14 cellular contexts compared by ENCODE assay signal in the genomic region with DNA sequence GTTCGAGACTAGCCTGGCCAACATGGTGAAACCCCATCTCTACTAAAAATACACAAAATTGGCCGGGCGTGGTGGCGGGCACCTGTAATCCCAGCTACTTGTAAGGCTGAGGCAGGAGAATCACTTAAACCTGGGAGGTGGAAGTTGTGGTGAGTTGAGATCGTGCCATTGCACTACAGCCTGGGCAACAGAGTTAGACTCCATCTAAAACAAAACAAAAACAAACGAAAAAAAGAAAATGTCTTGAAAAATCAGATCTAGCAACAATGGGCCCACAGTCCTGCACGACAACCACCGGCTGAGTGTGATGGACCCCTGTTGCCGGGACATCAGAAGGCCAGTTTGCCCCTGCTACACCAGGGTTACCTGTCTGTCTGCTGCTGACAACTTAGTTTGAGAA. TPM values are rescaled to one million over a fixed set of nuclear protein-coding genes. Genes with fewer than 3 reads are reported as not detected.
DNase-seq lines count a peak whose midpoint lies in the region; ATAC-seq, FAIRE-seq and TF ChIP-seq lines count a peak whose summit lies in the region.
"Had no signal": no experiment of that assay in that cellular context is flagged by ENCODE, and none has a peak within 500 bp of the region (broad histone marks: within the 10 kb centered on the region; RNA-seq: fewer than 3 reads in every experiment).

No MANE protein-coding gene starts in this region.

- CTCF ChIA-PET in HepG2 (lab: Yijun Ruan, JAX; ENCODE audit: low intra/inter-chr PET ratio, low total read pairs) = no interaction called here

- ATAC-seq in HepG2 (no peak), right lobe of liver (no peak)

- H3K4me1 Mint-ChIP-seq in astrocyte (ENCODE audit: low read depth, unreplicated experiment) = peaks cover 12% of the 10 kb centered on the region

- BruUV-seq in HepG2 (replicated peaks; lab: Mats Ljungman, UMichigan) = no TSS peak

- TF ChIP-seq EP300 in HepG2 (IDR thresholded peaks at IDR 0.05; ENCODE audit: low read depth in 2 of 2, low read length in 2 of 2) (no peak), HepG2 (CRISPR knock-in tag; IDR thresholded peaks at IDR 0.05; ENCODE audit: borderline replicate concordance) (no peak), sigmoid colon (IDR thresholded peaks at IDR 0.05) (no peak)

- TF ChIP-seq POLR2A in HepG2 (IDR thresholded peaks at IDR 0.05; ENCODE audit: insufficient read depth in 1 of 2, low read depth in 2 of 2, low read length in 2 of 2) (no peak), right lobe of liver (IDR thresholded peaks at IDR 0.05) (no peak), sigmoid colon (IDR thresholded peaks at IDR 0.05) (no peak)

- H4K20me1 ChIP-seq in HepG2 (ENCODE audit: insufficient read depth, low read length) = no peaks in the 10 kb centered on the region
- H4K20me1 ChIP-seq in astrocyte (ENCODE audit: insufficient read depth, low read length) = no peaks in the 10 kb centered on the region
- H4K20me1 ChIP-seq: BLaER1 treated with 17β-estradiol and CSF1 and Interleukin-3, amounts not matched to agents 10 nM and 100 nM had no signal

- no peak overlapping the region for H3K4me2 ChIP-seq in HepG2 (ENCODE audit: low read depth, low read length)
- H3K4me2 ChIP-seq in astrocyte (ENCODE audit: low read length) = no peak overlapping the region

- H3K79me2 ChIP-seq in HepG2 (ENCODE audit: insufficient read depth, low read length) (peaks cover 18% of the 10 kb centered on the region), astrocyte (ENCODE audit: insufficient read depth, low read length) (peaks cover 6% of the 10 kb centered on the region)

- WGBS in HepG2 (ENCODE audit: low lambda C conversion rate) = 93% methylated on average over 9 of the region's 9 CpGs
- WGBS in right lobe of liver (ENCODE audit: insufficient coverage, low coverage, low lambda C conversion rate, missing lambda C conversion rate) = 74% methylated on average over 4 of the region's 9 CpGs
- 94% methylated on average over 9 of the region's 9 CpGs for whole genome bisulfite sequencing in sigmoid colon, 2 donors

- FAIRE-seq in HepG2 (lab: Jason Lieb, UNC) = no peak
- FAIRE-seq in astrocyte (lab: Jason Lieb, UNC) = no peak
- FAIRE-seq: H54 had no signal

- H3K9ac ChIP-seq in HepG2 (ENCODE audit: insufficient read depth, low read depth, low read length) (no peak overlapping the region; the same call in 1 of the 2 replicates), astrocyte (ENCODE audit: low read length) (no peak overlapping the region)
- H3K9ac ChIP-seq: BLaER1 treated with 17β-estradiol and CSF1 and Interleukin-3, amounts not matched to agents 10 nM and 100 nM had no signal

- H3K4me1 ChIP-seq in HepG2 (ENCODE audit: insufficient read depth, low read length) = peaks cover 56% of the 10 kb centered on the region
- peaks cover 0 to 7% (median 3%) of the 10 kb centered on the region in 4 donors for H3K4me1 ChIP-seq in right lobe of liver
- H3K4me1 ChIP-seq in astrocyte (ENCODE audit: insufficient read depth, low read length) = peaks cover 6% of the 10 kb centered on the region
- H3K4me1 ChIP-seq in sigmoid colon = peaks cover 0 to 16% (median 10%) of the 10 kb centered on the region in 4 donors
- peaks cover 3% of the 10 kb centered on the region for H3K4me1 ChIP-seq in effector memory CD4-positive, alpha-beta T cell (ENCODE audit: control insufficient read depth, insufficient read depth, low read length, poor library complexity, severe bottlenecking)

- no peak overlapping the region for H3K27ac ChIP-seq in HepG2 (ENCODE audit: extremely low read length, insufficient read depth, low read length)
- no peak overlapping the region for H3K27ac ChIP-seq in right lobe of liver
- H3K27ac ChIP-seq in astrocyte (ENCODE audit: low read depth, low read length) = no peak overlapping the region
- no peak overlapping the region for H3K27ac ChIP-seq in sigmoid colon
- no peak overlapping the region for H3K27ac ChIP-seq in effector memory CD4-positive, alpha-beta T cell (ENCODE audit: insufficient read depth, low read length, poor library complexity, severe bottlenecking)

- no peak overlapping the region for H3K4me3 Mint-ChIP-seq in astrocyte (ENCODE audit: unreplicated experiment)

- H3K36me3 ChIP-seq in HepG2 (replicated peaks in 1 of 2; ENCODE audit: control insufficient read depth in 1 of 2, insufficient read depth in 2 of 2, low read length in 2 of 2) = no peaks in the 10 kb centered on the region
- no peaks in the 10 kb centered on the region for H3K36me3 ChIP-seq in right lobe of liver
- H3K36me3 ChIP-seq in astrocyte (ENCODE audit: insufficient read depth, low read length) = no peaks in the 10 kb centered on the region
- no peaks in the 10 kb centered on the region for H3K36me3 ChIP-seq in sigmoid colon
- H3K36me3 ChIP-seq in effector memory CD4-positive, alpha-beta T cell (ENCODE audit: control insufficient read depth, insufficient read depth, low read length) = no peaks in the 10 kb centered on the region
- H3K36me3 ChIP-seq: BLaER1 treated with 17β-estradiol and CSF1 and Interleukin-3, amounts not matched to agents 10 nM and 100 nM had no signal

- no peak overlapping the region for H2AFZ ChIP-seq in HepG2 (ENCODE audit: low read length)
- no peak overlapping the region for H2AFZ ChIP-seq in astrocyte (ENCODE audit: low read depth, low read length)

- H3K36me3 Mint-ChIP-seq in astrocyte (ENCODE audit: low read depth, unreplicated experiment) = peaks cover 4% of the 10 kb centered on the region
- H3K36me3 Mint-ChIP-seq: CD4-positive, CD25-positive, alpha-beta regulatory T cell; IgD-negative memory B cell had no signal

- H3K27ac Mint-ChIP-seq in astrocyte (ENCODE audit: unreplicated experiment) = peak overlapping the region; percentile 41

- in situ Hi-C loops in HepG2 (cut with HindIII; ENCODE audit: extremely low pct_ligation_motif_present, low pct_unique_long_range_greater_than_20kb) = no loop called here

- H3K4me3 ChIP-seq in HepG2 (replicated peaks in 1 of 3; ENCODE audit: insufficient read depth in 1 of 3, low read depth in 2 of 3, low read length in 3 of 3) (no peak overlapping the region), right lobe of liver (no peak overlapping the region), astrocyte (ENCODE audit: insufficient read depth, low read depth, low read length) (no peak overlapping the region), sigmoid colon (no peak overlapping the region)
- H3K4me3 ChIP-seq in effector memory CD4-positive, alpha-beta T cell (ENCODE audit: insufficient read depth, low read depth, low read length, poor library complexity, severe bottlenecking) = no peak overlapping the region
- H3K4me3 ChIP-seq: BLaER1 treated with 17β-estradiol and CSF1 and Interleukin-3, amounts not matched to agents 10 nM and 100 nM had no signal

- H3K27me3 Mint-ChIP-seq in astrocyte (ENCODE audit: low read depth, unreplicated experiment) = no peaks in the 10 kb centered on the region
- H3K27me3 Mint-ChIP-seq: CD4-positive, CD25-positive, alpha-beta regulatory T cell; IgD-negative memory B cell had no signal

- TF ChIP-seq CTCF in HepG2 (CRISPR knock-in tag; IDR thresholded peaks at IDR 0.05) (no peak), right lobe of liver (IDR thresholded peaks at IDR 0.05) (no peak), astrocyte (IDR thresholded peaks at IDR 0.05; ENCODE audit: insufficient read depth, low read depth, low read length) (no peak), sigmoid colon (IDR thresholded peaks at IDR 0.05) (no peak)

- no peak for TF ChIP-seq RAD21 in HepG2 (CRISPR knock-in tag; IDR thresholded peaks at IDR 0.05)

- DNase-seq in HepG2 (ENCODE audit: low spot score) = no peak
- no peak for DNase-seq in right lobe of liver
- DNase-seq in astrocyte (ENCODE audit: low read depth) = no peak
- peak; percentile 66 for DNase-seq in posterior vena cava (ENCODE audit: low spot score)
- DNase-seq in sigmoid colon = no peak
- DNase-seq in superior temporal gyrus (ENCODE audit: extremely low spot score) = no peak
- no peak for DNase-seq in effector memory CD4-positive, alpha-beta T cell
- DNase-seq: ACHN, Calu3, DMS 273 treated with DMSO at 0.1 percent for 48 hours had no signal

- H3K9me3 Mint-ChIP-seq in astrocyte (ENCODE audit: unreplicated experiment) = peaks cover 3% of the 10 kb centered on the region
- H3K9me3 Mint-ChIP-seq: CD4-positive, CD25-positive, alpha-beta regulatory T cell; IgD-negative memory B cell had no signal

- intact Hi-C loops in HepG2 (cut with micrococcal nuclease; ENCODE audit: unreplicated experiment) (loop anchor here (5.0 kb wide), 1 partner anchor 1169 kb away; no protein-coding TSS in a partner anchor), right lobe of liver (cut with DNase I) (loop anchor here in 1 of 2 donors (10.0 kb wide), 1 partner anchor 77 kb away; the partner anchor contains the start of gene TNP2), posterior vena cava (cut with DNase I) (loop anchor here in 1 of 2 donors (5.0 to 10.0 kb wide), 2 partner anchors 77 to 264 kb away; partner anchors contain the start of gene TNP2), sigmoid colon (cut with DNase I) (loop anchor here (10.0 kb wide), 1 partner anchor 597 kb away; the partner anchor contains the start of gene NUBP1)

- POLR2A ChIA-PET in HepG2 (lab: Yijun Ruan, JAX) = interaction anchor here (0.9 to 2.2 kb wide), 3 partner anchors 15 to 85 kb away, joined by 3 to 9 read pairs (median 4); partner anchors contain the start of gene SOCS1

- H3K27me3 ChIP-seq in HepG2 (ENCODE audit: control insufficient read depth in 1 of 2, insufficient read depth in 2 of 2, low read length in 2 of 2) = no peaks in the 10 kb centered on the region; a peak in 1 of 5 replicates
- no peaks in the 10 kb centered on the region for H3K27me3 ChIP-seq in right lobe of liver
- H3K27me3 ChIP-seq in astrocyte (ENCODE audit: insufficient read depth, low read length) = no peaks in the 10 kb centered on the region
- H3K27me3 ChIP-seq in sigmoid colon = no peaks in the 10 kb centered on the region
- no peaks in the 10 kb centered on the region for H3K27me3 ChIP-seq in effector memory CD4-positive, alpha-beta T cell (replicated peaks; ENCODE audit: control insufficient read depth, insufficient read depth, low read length, poor library complexity, severe bottlenecking)
- H3K27me3 ChIP-seq: BLaER1 treated with 17β-estradiol and CSF1 and Interleukin-3, amounts not matched to agents 10 nM and 100 nM had no signal

- H3K9me3 ChIP-seq in HepG2 (ENCODE audit: low read length) (no peaks in the 10 kb centered on the region), right lobe of liver (no peaks in the 10 kb centered on the region), astrocyte (ENCODE audit: insufficient read depth, low read depth, low read length) (no peaks in the 10 kb centered on the region), sigmoid colon (no peaks in the 10 kb centered on the region)
- H3K9me3 ChIP-seq in effector memory CD4-positive, alpha-beta T cell (ENCODE audit: control insufficient read depth, low read length) = no peaks in the 10 kb centered on the region
- H3K9me3 ChIP-seq: BLaER1 treated with 17β-estradiol and CSF1 and Interleukin-3, amounts not matched to agents 10 nM and 100 nM had no signal

RNA-seq across cellular contexts. Expression of gene RMI2, which starts 3.9 kb away (rescaled TPM):
- total RNA-seq in HepG2 (2016; rRNA removed; fragmentation: Illumina TruSeq; extraction: Trizol) (55.7 and 65.3 TPM in 2 replicates), right lobe of liver (1 to 10 TPM in 3 of 6 experiments, under 1 TPM in 3; 0.37 to 2.9 (median 1.0) TPM), astrocyte (6.9 and 7.8 TPM in 2 replicates), posterior vena cava (1 to 10 TPM in 1 of 2 donors, under 1 TPM in 1; 0.67 to 1.4 TPM), sigmoid colon (1 to 10 TPM in 2 of 4 donors, under 1 TPM in 2; 0.36 to 2.2 (median 1.2) TPM)
- total RNA-seq in HepG2 (2016; cell fraction: cytosol; rRNA removed; fragmentation: Illumina TruSeq; extraction: Trizol; ENCODE audit: low read depth) = 8.6 and 11.0 TPM in 2 replicates
- 51.5 and 55.7 TPM in 2 replicates for total RNA-seq in HepG2 (2016; cell fraction: insoluble cytoplasmic fraction; rRNA removed; fragmentation: Illumina TruSeq; extraction: Trizol)
- 28.4 and 29.3 TPM in 2 replicates for total RNA-seq in HepG2 (2016; cell fraction: membrane; rRNA removed; fragmentation: Illumina TruSeq; extraction: Trizol)
- 23.6 and 25.7 TPM in 2 replicates for total RNA-seq in HepG2 (2016; cell fraction: nucleus; rRNA removed; fragmentation: Illumina TruSeq; extraction: Trizol)
- polyA plus RNA-seq in HepG2 (2011; rRNA removed) (15.3 and 24.5 TPM in 2 replicates), sigmoid colon (10 to 100 TPM in 1 of 3 donors, 1 to 10 TPM in 2; 5.4 to 19.3 (median 8.1) TPM)
- 18.8 and 22.1 TPM in 2 replicates for polyA plus RNA-seq in HepG2 (2011; cell fraction: cytosol; rRNA removed)
- 10.4 and 11.9 TPM in 2 replicates for polyA plus RNA-seq in HepG2 (2011; cell fraction: nucleus; rRNA removed)
- 19.5 and 50.3 TPM in 2 replicates for polyA plus RNA-seq in HepG2 (2012)
- polyA plus RNA-seq in HepG2 (2016; cell fraction: cytosol; fragmentation: Illumina TruSeq; extraction: Trizol; ENCODE audit: low read depth) = 10.8 and 11.1 TPM in 2 replicates
- 90.6 and 102 TPM in 2 replicates for polyA plus RNA-seq in HepG2 (2016; cell fraction: insoluble cytoplasmic fraction; fragmentation: Illumina TruSeq; extraction: Trizol; ENCODE audit: low read depth)
- polyA plus RNA-seq in HepG2 (2016; cell fraction: membrane; fragmentation: Illumina TruSeq; extraction: Trizol; ENCODE audit: low read depth) = 27.3 and 29.2 TPM in 2 replicates
- 54.0 and 54.7 TPM in 2 replicates for polyA plus RNA-seq in HepG2 (2016; cell fraction: nucleus; fragmentation: Illumina TruSeq; extraction: Trizol; ENCODE audit: insufficient read depth, low read depth)
- 9.1 and 22.0 TPM in 2 replicates for polyA minus RNA-seq in HepG2 (2011; rRNA and poly(A)+ RNA removed; ENCODE audit: low replicate concordance)
- 12.6 and 15.4 TPM in 2 replicates for polyA minus RNA-seq in HepG2 (2011; cell fraction: cytosol; rRNA and poly(A)+ RNA removed)
- 8.4 and 8.7 TPM in 2 replicates for polyA minus RNA-seq in HepG2 (2011; cell fraction: nucleus; rRNA and poly(A)+ RNA removed)
